Comparison of ENCODE assay signal across 1 cellular context in the genomic region with DNA sequence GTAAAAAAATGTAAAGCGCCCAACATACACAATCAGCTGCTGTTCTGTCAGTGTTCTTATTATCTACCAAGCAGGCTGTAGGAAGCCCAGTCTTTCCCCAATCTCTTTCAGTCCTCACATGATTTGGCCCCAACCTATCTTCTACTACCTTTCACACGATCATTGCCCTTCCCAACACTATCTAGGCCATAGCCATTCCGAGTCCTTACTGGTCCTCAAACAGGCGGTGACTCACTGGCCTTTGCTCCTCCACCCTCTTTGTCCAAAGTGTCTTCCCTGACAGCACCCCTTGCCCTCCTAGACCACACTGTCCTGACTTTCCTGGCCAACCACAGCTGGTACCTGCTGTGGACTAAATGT.
TF ChIP-seq lines count a peak whose summit lies in the region.

No MANE protein-coding gene starts in this region.

TF ChIP-seq in K562, 482 proteins besides CTCF, POLR2A, EP300 and RAD21 (continued from another document and continues in another):
- TF ChIP-seq, protein P1, sequence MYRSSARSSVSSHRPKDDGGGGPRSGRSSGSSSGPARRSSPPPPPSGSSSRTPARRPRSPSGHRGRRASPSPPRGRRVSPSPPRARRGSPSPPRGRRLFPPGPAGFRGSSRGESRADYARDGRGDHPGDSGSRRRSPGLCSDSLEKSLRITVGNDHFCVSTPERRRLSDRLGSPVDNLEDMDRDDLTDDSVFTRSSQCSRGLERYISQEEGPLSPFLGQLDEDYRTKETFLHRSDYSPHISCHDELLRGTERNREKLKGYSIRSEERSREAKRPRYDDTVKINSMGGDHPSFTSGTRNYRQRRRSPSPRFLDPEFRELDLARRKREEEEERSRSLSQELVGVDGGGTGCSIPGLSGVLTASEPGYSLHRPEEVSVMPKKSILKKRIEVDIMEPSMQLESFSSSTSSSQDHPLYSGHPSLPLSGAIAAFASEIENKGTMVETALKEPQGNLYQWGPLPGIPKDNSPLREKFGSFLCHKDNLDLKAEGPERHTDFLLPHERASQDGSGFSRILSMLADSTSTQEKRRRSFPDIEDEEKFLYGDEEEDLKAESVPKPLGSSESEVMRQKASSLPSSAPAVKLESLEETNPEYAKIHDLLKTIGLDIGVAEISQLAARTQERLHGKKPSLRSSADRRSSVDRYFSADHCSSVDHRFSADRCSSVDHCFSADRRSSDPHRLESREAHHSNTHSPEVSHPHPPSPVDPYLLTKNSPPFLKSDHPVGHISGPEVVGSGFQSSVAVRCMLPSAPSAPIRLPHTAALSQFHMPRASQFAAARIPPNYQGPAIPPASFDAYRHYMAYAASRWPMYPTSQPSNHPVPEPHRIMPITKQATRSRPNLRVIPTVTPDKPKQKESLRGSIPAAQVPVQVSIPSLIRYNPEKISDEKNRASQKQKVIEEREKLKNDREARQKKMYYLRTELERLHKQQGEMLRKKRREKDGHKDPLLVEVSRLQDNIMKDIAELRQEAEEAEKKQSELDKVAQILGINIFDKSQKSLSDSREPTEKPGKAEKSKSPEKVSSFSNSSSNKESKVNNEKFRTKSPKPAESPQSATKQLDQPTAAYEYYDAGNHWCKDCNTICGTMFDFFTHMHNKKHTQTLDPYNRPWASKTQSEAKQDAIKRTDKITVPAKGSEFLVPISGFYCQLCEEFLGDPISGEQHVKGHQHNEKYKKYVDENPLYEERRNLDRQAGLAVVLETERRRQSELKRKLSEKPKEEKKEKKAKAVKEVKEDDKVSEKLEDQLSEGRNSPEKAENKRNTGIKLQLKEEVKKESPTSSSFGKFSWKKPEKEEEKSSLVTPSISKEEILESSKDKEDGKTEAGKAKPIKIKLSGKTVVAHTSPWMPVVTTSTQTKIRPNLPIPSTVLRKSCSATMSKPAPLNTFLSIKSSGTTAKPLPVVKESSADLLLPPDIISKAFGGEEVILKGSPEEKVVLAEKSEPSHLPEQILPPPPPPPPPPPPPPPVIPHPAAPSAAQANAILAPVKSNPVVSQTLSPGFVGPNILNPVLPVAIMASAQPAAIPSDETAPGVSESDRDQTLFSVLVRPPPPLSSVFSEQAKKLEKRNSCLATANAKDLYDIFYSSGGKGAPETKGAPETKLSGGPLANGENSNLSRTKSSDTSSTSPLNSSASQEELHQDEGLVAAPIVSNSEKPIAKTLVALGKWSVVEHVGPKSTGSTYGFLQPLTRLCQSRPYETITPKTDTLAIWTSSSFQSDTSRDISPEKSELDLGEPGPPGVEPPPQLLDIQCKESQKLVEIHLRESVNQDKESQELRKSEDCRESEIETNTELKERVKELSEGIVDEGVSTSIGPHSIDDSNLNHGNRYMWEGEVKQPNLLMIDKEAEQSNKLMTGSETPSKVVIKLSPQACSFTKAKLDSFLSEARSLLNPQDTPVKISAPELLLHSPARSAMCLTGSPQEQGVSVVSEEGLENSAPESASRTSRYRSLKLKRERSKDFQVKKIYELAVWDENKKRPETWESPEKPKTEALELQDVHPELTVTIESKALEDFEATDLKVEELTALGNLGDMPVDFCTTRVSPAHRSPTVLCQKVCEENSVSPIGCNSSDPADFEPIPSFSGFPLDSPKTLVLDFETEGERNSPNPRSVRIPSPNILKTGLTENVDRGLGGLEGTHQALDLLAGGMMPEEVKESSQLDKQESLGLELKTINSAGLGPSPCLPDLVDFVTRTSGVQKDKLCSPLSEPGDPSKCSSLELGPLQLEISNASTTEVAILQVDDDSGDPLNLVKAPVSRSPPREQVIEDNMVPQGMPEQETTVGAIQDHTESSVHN (IDR thresholded peaks at IDR 0.05; ENCODE audit: borderline replicate concordance in 1 of 2, low read depth in 1 of 2): no peak
- TF ChIP-seq MYC (IDR thresholded peaks at IDR 0.05; ENCODE audit: low read depth, low read length): no peak
- TF ChIP-seq MYC (CRISPR knock-in tag; IDR thresholded peaks at IDR 0.05; ENCODE audit: borderline replicate concordance, low read depth): no peak
- TF ChIP-seq TAL1 (IDR thresholded peaks at IDR 0.05): peak; percentile 27; the same call in 1 of the 2 replicates
- no peak for TF ChIP-seq PML (IDR thresholded peaks at IDR 0.05; ENCODE audit: low read length)
- TF ChIP-seq, protein P2, sequence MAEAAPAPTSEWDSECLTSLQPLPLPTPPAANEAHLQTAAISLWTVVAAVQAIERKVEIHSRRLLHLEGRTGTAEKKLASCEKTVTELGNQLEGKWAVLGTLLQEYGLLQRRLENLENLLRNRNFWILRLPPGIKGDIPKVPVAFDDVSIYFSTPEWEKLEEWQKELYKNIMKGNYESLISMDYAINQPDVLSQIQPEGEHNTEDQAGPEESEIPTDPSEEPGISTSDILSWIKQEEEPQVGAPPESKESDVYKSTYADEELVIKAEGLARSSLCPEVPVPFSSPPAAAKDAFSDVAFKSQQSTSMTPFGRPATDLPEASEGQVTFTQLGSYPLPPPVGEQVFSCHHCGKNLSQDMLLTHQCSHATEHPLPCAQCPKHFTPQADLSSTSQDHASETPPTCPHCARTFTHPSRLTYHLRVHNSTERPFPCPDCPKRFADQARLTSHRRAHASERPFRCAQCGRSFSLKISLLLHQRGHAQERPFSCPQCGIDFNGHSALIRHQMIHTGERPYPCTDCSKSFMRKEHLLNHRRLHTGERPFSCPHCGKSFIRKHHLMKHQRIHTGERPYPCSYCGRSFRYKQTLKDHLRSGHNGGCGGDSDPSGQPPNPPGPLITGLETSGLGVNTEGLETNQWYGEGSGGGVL (CRISPR knock-in tag; IDR thresholded peaks at IDR 0.05): no peak
- no peak for TF ChIP-seq SP2 (IDR thresholded peaks at IDR 0.05; ENCODE audit: extremely low read depth, low read depth, low read length, poor library complexity, severe bottlenecking)
- TF ChIP-seq CCNT2 (IDR thresholded peaks at IDR 0.05; ENCODE audit: borderline replicate concordance, extremely low read depth, insufficient read length, low read depth, low read length): no peak
- no peak for TF ChIP-seq ZNF561 (CRISPR knock-in tag; conservative IDR thresholded peaks at IDR 0.05)
- TF ChIP-seq EGR1 (conservative IDR thresholded peaks at IDR 0.05): no peak
- TF ChIP-seq SIX5 (IDR thresholded peaks at IDR 0.05; ENCODE audit: borderline replicate concordance in 1 of 2, insufficient read depth in 1 of 2, low read depth in 1 of 2, low read length in 2 of 2): no peak
- TF ChIP-seq TAF7 (tag; IDR thresholded peaks at IDR 0.05): no peak
- TF ChIP-seq, protein P3, sequence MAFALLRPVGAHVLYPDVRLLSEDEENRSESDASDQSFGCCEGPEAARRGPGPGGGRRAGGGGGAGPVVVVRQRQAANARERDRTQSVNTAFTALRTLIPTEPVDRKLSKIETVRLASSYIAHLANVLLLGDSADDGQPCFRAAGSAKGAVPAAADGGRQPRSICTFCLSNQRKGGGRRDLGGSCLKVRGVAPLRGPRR (CRISPR knock-in tag; IDR thresholded peaks at IDR 0.05): no peak
- peak; percentile 46; the same call in 1 of the 2 replicates for TF ChIP-seq NCOR1 (IDR thresholded peaks at IDR 0.05)
- TF ChIP-seq NFIC (IDR thresholded peaks at IDR 0.05): 0 out of 2 replicates have a peak, but pooled peaks have one; percentile 17
- TF ChIP-seq, protein P4, sequence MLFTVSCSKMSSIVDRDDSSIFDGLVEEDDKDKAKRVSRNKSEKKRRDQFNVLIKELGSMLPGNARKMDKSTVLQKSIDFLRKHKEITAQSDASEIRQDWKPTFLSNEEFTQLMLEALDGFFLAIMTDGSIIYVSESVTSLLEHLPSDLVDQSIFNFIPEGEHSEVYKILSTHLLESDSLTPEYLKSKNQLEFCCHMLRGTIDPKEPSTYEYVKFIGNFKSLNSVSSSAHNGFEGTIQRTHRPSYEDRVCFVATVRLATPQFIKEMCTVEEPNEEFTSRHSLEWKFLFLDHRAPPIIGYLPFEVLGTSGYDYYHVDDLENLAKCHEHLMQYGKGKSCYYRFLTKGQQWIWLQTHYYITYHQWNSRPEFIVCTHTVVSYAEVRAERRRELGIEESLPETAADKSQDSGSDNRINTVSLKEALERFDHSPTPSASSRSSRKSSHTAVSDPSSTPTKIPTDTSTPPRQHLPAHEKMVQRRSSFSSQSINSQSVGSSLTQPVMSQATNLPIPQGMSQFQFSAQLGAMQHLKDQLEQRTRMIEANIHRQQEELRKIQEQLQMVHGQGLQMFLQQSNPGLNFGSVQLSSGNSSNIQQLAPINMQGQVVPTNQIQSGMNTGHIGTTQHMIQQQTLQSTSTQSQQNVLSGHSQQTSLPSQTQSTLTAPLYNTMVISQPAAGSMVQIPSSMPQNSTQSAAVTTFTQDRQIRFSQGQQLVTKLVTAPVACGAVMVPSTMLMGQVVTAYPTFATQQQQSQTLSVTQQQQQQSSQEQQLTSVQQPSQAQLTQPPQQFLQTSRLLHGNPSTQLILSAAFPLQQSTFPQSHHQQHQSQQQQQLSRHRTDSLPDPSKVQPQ (CRISPR knock-in tag; IDR thresholded peaks at IDR 0.05; ENCODE audit: borderline replicate concordance): no peak
- TF ChIP-seq FOXA3 (CRISPR knock-in tag; conservative IDR thresholded peaks at IDR 0.05 in 1 of 2, IDR thresholded peaks at IDR 0.05 in 1 of 2): no peak
- TF ChIP-seq TAF15 (IDR thresholded peaks at IDR 0.05; ENCODE audit: low read depth, low read length): no peak
- TF ChIP-seq SP1 (CRISPR knock-in tag; IDR thresholded peaks at IDR 0.05): no peak
- peak; percentile 17; the same call in 1 of the 2 replicates for TF ChIP-seq RAD51 (IDR thresholded peaks at IDR 0.05; ENCODE audit: borderline replicate concordance, low read depth)
- TF ChIP-seq, protein P5, sequence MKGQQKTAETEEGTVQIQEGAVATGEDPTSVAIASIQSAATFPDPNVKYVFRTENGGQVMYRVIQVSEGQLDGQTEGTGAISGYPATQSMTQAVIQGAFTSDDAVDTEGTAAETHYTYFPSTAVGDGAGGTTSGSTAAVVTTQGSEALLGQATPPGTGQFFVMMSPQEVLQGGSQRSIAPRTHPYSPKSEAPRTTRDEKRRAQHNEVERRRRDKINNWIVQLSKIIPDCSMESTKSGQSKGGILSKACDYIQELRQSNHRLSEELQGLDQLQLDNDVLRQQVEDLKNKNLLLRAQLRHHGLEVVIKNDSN (CRISPR knock-in tag; IDR thresholded peaks at IDR 0.05): peak; percentile 73
- TF ChIP-seq, protein P6, sequence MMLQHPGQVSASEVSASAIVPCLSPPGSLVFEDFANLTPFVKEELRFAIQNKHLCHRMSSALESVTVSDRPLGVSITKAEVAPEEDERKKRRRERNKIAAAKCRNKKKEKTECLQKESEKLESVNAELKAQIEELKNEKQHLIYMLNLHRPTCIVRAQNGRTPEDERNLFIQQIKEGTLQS (IDR thresholded peaks at IDR 0.05): peak; percentile 72
- TF ChIP-seq, protein P6 (CRISPR knock-in tag; conservative IDR thresholded peaks at IDR 0.05): no peak
- TF ChIP-seq CBFA2T2 (conservative IDR thresholded peaks at IDR 0.05): peak; percentile 74
- no peak for TF ChIP-seq FOXK2 (conservative IDR thresholded peaks at IDR 0.05 in 1 of 2, IDR thresholded peaks at IDR 0.05 in 1 of 2; ENCODE audit: low read depth in 2 of 2)
- no peak for TF ChIP-seq FOXP1 (CRISPR knock-in tag; IDR thresholded peaks at IDR 0.05)
- TF ChIP-seq ZNF79 (CRISPR knock-in tag; IDR thresholded peaks at IDR 0.05; ENCODE audit: low read depth): no peak
- no peak for TF ChIP-seq MIER1 (IDR thresholded peaks at IDR 0.05; ENCODE audit: low read depth)
- TF ChIP-seq, protein P7, sequence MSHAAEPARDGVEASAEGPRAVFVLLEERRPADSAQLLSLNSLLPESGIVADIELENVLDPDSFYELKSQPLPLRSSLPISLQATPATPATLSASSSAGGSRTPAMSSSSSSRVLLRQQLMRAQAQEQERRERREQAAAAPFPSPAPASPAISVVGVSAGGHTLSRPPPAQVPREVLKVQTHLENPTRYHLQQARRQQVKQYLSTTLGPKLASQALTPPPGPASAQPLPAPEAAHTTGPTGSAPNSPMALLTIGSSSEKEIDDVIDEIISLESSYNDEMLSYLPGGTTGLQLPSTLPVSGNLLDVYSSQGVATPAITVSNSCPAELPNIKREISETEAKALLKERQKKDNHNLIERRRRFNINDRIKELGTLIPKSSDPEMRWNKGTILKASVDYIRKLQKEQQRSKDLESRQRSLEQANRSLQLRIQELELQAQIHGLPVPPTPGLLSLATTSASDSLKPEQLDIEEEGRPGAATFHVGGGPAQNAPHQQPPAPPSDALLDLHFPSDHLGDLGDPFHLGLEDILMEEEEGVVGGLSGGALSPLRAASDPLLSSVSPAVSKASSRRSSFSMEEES (CRISPR knock-in tag; IDR thresholded peaks at IDR 0.05): no peak
- peak; percentile 74 for TF ChIP-seq JUND (IDR thresholded peaks at IDR 0.05; ENCODE audit: borderline replicate concordance, low read depth, low read length)
- peak; percentile 65; the same call in 2 of the 3 replicates for TF ChIP-seq JUND (tag; IDR thresholded peaks at IDR 0.05; ENCODE audit: borderline replicate concordance, low read depth, low read length)
- TF ChIP-seq HDGF (IDR thresholded peaks at IDR 0.05): no peak
- peak; percentile 62 for TF ChIP-seq DPF2 (IDR thresholded peaks at IDR 0.05)
- no peak for TF ChIP-seq ZNF507 (tag; conservative IDR thresholded peaks at IDR 0.05)
- TF ChIP-seq, protein P8, sequence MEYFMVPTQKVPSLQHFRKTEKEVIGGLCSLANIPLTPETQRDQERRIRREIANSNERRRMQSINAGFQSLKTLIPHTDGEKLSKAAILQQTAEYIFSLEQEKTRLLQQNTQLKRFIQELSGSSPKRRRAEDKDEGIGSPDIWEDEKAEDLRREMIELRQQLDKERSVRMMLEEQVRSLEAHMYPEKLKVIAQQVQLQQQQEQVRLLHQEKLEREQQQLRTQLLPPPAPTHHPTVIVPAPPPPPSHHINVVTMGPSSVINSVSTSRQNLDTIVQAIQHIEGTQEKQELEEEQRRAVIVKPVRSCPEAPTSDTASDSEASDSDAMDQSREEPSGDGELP (CRISPR knock-in tag; IDR thresholded peaks at IDR 0.05; ENCODE audit: borderline replicate concordance): 0 out of 2 replicates have a peak, but pooled peaks have one; percentile 21
